In the genomic region with DNA sequence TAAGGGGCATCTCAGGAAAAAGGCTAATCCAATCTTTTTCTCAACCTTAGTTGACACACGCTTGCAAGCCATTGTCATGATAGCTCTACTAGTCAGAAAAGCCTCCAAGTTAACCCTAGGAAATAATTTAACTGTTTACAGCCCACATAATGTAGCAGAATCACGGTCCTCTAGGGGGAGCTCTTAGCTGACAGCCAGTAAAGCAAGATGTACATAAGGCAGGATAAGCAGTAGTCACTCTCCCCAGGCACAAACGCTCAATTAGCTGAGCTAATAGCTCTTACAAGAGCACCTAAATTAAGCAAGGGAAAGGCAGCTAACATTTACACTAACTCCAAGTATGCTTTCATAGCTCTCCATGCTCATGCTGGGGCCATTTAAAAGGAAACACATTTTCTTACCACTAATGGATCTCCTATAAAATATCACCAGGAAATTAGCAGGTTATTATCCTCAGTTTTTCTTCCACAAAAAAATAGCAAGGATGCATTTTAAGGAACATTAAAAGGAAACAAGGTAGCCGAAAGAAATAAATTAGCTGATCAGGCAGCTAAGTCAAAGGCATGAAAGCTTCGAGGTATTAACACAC, we compare ENCODE assay signal across 12 cellular contexts. TPM values are rescaled to one million over a fixed set of nuclear protein-coding genes. Genes with fewer than 3 reads are reported as not detected.
DNase-seq lines count a peak whose midpoint lies in the region; ATAC-seq, FAIRE-seq and TF ChIP-seq lines count a peak whose summit lies in the region.
"Had no signal": no experiment of that assay in that cellular context is flagged by ENCODE, and none has a peak within 500 bp of the region (broad histone marks: within the 10 kb centered on the region; RNA-seq: fewer than 3 reads in every experiment).

No MANE protein-coding gene starts in this region.

- no peak overlapping the region for H3K27ac Mint-ChIP-seq in activated T-cell treated with anti-CD3 and anti-CD28 coated beads, Interleukin-2, amount 50 U/mL, for 72 hours
- H3K27ac Mint-ChIP-seq in activated CD8-positive, alpha-beta T cell treated with anti-CD3 and anti-CD28 coated beads, Interleukin-2, amount 10 ng/mL, durations not matched to agents 7 days and 5 days: no peak overlapping the region

- DNase-seq in activated T-cell treated with anti-CD3 and anti-CD28 coated beads, Interleukin-2, amount 50 U/mL, for 72 hours: peak; percentile 33 to 38
- no peak for DNase-seq in activated T-cell treated with anti-CD3 and anti-CD28 coated beads, Interleukin-2, amount 50 U/mL, for 1 hour
- DNase-seq in KG1 (lab: John Stamatoyannopoulos, UW) (peak; percentile 9), small intestine (peak; percentile 4), psoas muscle (no peak), epidermal melanocyte (ENCODE audit: insufficient read length, low spot score) (no peak), amygdala (lab: John Stamatoyannopoulos, UW) (no peak)
- peak; percentile 44 for DNase-seq in activated CD8-positive, alpha-beta T cell treated with anti-CD3 and anti-CD28 coated beads, Interleukin-2, amount 10 ng/mL, durations not matched to agents 7 days and 5 days
- DNase-seq: activated CD8-positive, alpha-beta memory T cell treated with anti-CD3 and anti-CD28 coated beads, Interleukin-2, amount 50 U/mL, for 4 hours; foreskin melanocyte; NCI-H345; stomach had no signal

- no peaks in the 10 kb centered on the region for H3K9me3 Mint-ChIP-seq in activated T-cell treated with anti-CD3 and anti-CD28 coated beads, Interleukin-2, amount 50 U/mL, for 72 hours
- H3K9me3 Mint-ChIP-seq in activated CD8-positive, alpha-beta T cell treated with anti-CD3 and anti-CD28 coated beads, Interleukin-2, amount 10 ng/mL, durations not matched to agents 7 days and 5 days (ENCODE audit: insufficient read depth): no peaks in the 10 kb centered on the region

- no peak overlapping the region for H3K27ac ChIP-seq in small intestine (ENCODE audit: low read depth in 1 of 2, low read length in 1 of 2)
- H3K27ac ChIP-seq in psoas muscle: no peak overlapping the region
- H3K27ac ChIP-seq: stomach had no signal

- no peaks in the 10 kb centered on the region for H3K9me3 ChIP-seq in small intestine (ENCODE audit: control insufficient read depth, low read depth)
- no peaks in the 10 kb centered on the region for H3K9me3 ChIP-seq in psoas muscle
- H3K9me3 ChIP-seq: stomach had no signal

- H3K4me1 Mint-ChIP-seq in activated T-cell treated with anti-CD3 and anti-CD28 coated beads, Interleukin-2, amount 50 U/mL, for 72 hours (ENCODE audit: low read depth): no peaks in the 10 kb centered on the region
- H3K4me1 Mint-ChIP-seq in activated CD8-positive, alpha-beta T cell treated with anti-CD3 and anti-CD28 coated beads, Interleukin-2, amount 10 ng/mL, durations not matched to agents 7 days and 5 days (ENCODE audit: low read depth): no peaks in the 10 kb centered on the region

- H3K27me3 ChIP-seq in small intestine (ENCODE audit: control insufficient read depth in 2 of 2, insufficient read depth in 2 of 2, low read length in 2 of 2): no peaks in the 10 kb centered on the region
- H3K27me3 ChIP-seq in psoas muscle (ENCODE audit: insufficient read depth in 3 of 3, low read length in 2 of 3): no peaks in the 10 kb centered on the region
- H3K27me3 ChIP-seq: stomach had no signal

- TF ChIP-seq CTCF in psoas muscle (IDR thresholded peaks at IDR 0.05): no peak

- POLR2A ChIA-PET in activated CD8-positive, alpha-beta T cell treated with anti-CD3 and anti-CD28 coated beads, Interleukin-2, amount 10 ng/mL, durations not matched to agents 7 days and 5 days (lab: Charles Lee): no interaction called here

- no peak overlapping the region for H3K4me3 ChIP-seq in small intestine (ENCODE audit: low read depth in 1 of 2, low read length in 2 of 2)
- H3K4me3 ChIP-seq in psoas muscle: no peak overlapping the region
- H3K4me3 ChIP-seq: stomach had no signal

- ATAC-seq in activated T-cell treated with anti-CD3 and anti-CD28 coated beads, Interleukin-2, amount 50 U/mL, for 72 hours (replicated peaks in 1 of 2): no peak
- ATAC-seq in activated CD8-positive, alpha-beta T cell treated with anti-CD3 and anti-CD28 coated beads, Interleukin-2, amount 10 ng/mL, durations not matched to agents 7 days and 5 days: no peak
- ATAC-seq in psoas muscle: no peak

- intact Hi-C loops in psoas muscle (cut with DNase I): no loop called here

- 51 to 67% (median 53%) methylated on average over 5 of the region's 5 CpGs for WGBS in small intestine, 3 donors
- WGBS in psoas muscle, 3 donors: 58 to 67% (median 66%) methylated on average over 5 of the region's 5 CpGs

- H3K27me3 Mint-ChIP-seq in activated T-cell treated with anti-CD3 and anti-CD28 coated beads, Interleukin-2, amount 50 U/mL, for 72 hours (ENCODE audit: low read depth): no peaks in the 10 kb centered on the region
- no peaks in the 10 kb centered on the region for H3K27me3 Mint-ChIP-seq in activated CD8-positive, alpha-beta T cell treated with anti-CD3 and anti-CD28 coated beads, Interleukin-2, amount 10 ng/mL, durations not matched to agents 7 days and 5 days (ENCODE audit: low read depth)

- no peak for FAIRE-seq in small intestine (lab: Jason Lieb, UNC)

- CTCF ChIA-PET in activated CD8-positive, alpha-beta T cell treated with anti-CD3 and anti-CD28 coated beads, Interleukin-2, amount 10 ng/mL, durations not matched to agents 7 days and 5 days (lab: Charles Lee): interaction anchor here (1.1 to 3.5 kb wide), 11 partner anchors 8 to 282 kb away, joined by 3 to 19 read pairs (median 6); no protein-coding TSS in a partner anchor

- no peaks in the 10 kb centered on the region for H3K36me3 ChIP-seq in small intestine (ENCODE audit: control insufficient read depth in 2 of 2, insufficient read depth in 2 of 2, low read length in 2 of 2)
- no peaks in the 10 kb centered on the region for H3K36me3 ChIP-seq in psoas muscle (ENCODE audit: insufficient read depth in 1 of 2, low read depth in 1 of 2)
- H3K36me3 ChIP-seq: stomach had no signal

- H3K4me3 Mint-ChIP-seq in activated T-cell treated with anti-CD3 and anti-CD28 coated beads, Interleukin-2, amount 50 U/mL, for 72 hours: no peak overlapping the region
- H3K4me3 Mint-ChIP-seq in activated CD8-positive, alpha-beta T cell treated with anti-CD3 and anti-CD28 coated beads, Interleukin-2, amount 10 ng/mL, durations not matched to agents 7 days and 5 days: no peak overlapping the region

- H3K4me1 ChIP-seq in small intestine (ENCODE audit: control insufficient read depth in 2 of 2, insufficient read depth in 1 of 2, low read depth in 1 of 2, low read length in 1 of 2) (no peaks in the 10 kb centered on the region), psoas muscle (no peaks in the 10 kb centered on the region)
- H3K4me1 ChIP-seq: stomach had no signal

- H3K36me3 Mint-ChIP-seq in activated T-cell treated with anti-CD3 and anti-CD28 coated beads, Interleukin-2, amount 50 U/mL, for 72 hours (ENCODE audit: insufficient read depth in 2 of 2): no peaks in the 10 kb centered on the region
- no peaks in the 10 kb centered on the region for H3K36me3 Mint-ChIP-seq in activated CD8-positive, alpha-beta T cell treated with anti-CD3 and anti-CD28 coated beads, Interleukin-2, amount 10 ng/mL, durations not matched to agents 7 days and 5 days (ENCODE audit: low read depth)

RNA-seq across cellular contexts. Expression of a gene that starts 33.7 kb away (rescaled TPM):
- 1 to 10 TPM; 8.3 to 8.4 TPM for total RNA-seq in activated T-cell treated with anti-CD3 and anti-CD28 coated beads, Interleukin-2, amount 50 U/mL, for 72 hours
- 10 to 100 TPM in 1 of 2 experiments, 1 to 10 TPM in 1; 8.2 to 12.1 TPM for total RNA-seq in activated CD8-positive, alpha-beta T cell treated with anti-CD3 and anti-CD28 coated beads, Interleukin-2, amount 10 ng/mL, durations not matched to agents 7 days and 5 days
- polyA plus RNA-seq in small intestine (1 to 10 TPM; 5.4 to 7.8 (median 7.2) TPM), psoas muscle (10 to 100 TPM in 1 of 3 donors, 1 to 10 TPM in 2; 3.8 to 13.1 (median 9.9) TPM)
- 10 to 100 TPM in 3 of 4 donors, 1 to 10 TPM in 1; 9.1 to 16.3 (median 10.9) TPM for total RNA-seq in psoas muscle

RNA-seq across cellular contexts. Expression of a gene that starts 45.0 kb away (rescaled TPM):
- 1 to 10 TPM; 2.5 to 3.7 TPM for total RNA-seq in activated T-cell treated with anti-CD3 and anti-CD28 coated beads, Interleukin-2, amount 50 U/mL, for 72 hours
- 1 to 10 TPM; 2.8 to 3.3 TPM for total RNA-seq in activated CD8-positive, alpha-beta T cell treated with anti-CD3 and anti-CD28 coated beads, Interleukin-2, amount 10 ng/mL, durations not matched to agents 7 days and 5 days
- polyA plus RNA-seq in small intestine (1 to 10 TPM in 2 of 3 donors, under 1 TPM in 1; 0.45 to 2.5 (median 1.1) TPM), psoas muscle (1 to 10 TPM; 1.1 to 2.4 (median 1.9) TPM)
- total RNA-seq in psoas muscle: 1 to 10 TPM; 1.1 to 2.6 (median 1.3) TPM

RNA-seq across cellular contexts. Expression of a gene that starts 55.7 kb away (rescaled TPM):
- total RNA-seq in activated T-cell treated with anti-CD3 and anti-CD28 coated beads, Interleukin-2, amount 50 U/mL, for 72 hours: 1 to 10 TPM; 2.3 to 2.7 TPM
- 1 to 10 TPM; 4.3 to 4.6 TPM for total RNA-seq in activated CD8-positive, alpha-beta T cell treated with anti-CD3 and anti-CD28 coated beads, Interleukin-2, amount 10 ng/mL, durations not matched to agents 7 days and 5 days
- polyA plus RNA-seq in small intestine (1 to 10 TPM in 1 of 3 donors, under 1 TPM in 2; 0.45 to 1.4 (median 0.54) TPM), psoas muscle (1 to 10 TPM; 2.3 to 8.7 (median 2.6) TPM)
- 1 to 10 TPM; 2.5 to 5.3 (median 3.1) TPM for total RNA-seq in psoas muscle

Comparison
In these comparisons a context has a peak if more than half of its experiments do, and no peak if none do; other contexts are left out.
1. DNase-seq: peak in activated T-cell treated with anti-CD3 and anti-CD28 coated beads, Interleukin-2, amount 50 U/mL, for 72 hours (2 of 2), KG1 (single experiment), activated CD8-positive, alpha-beta T cell treated with anti-CD3 and anti-CD28 coated beads, Interleukin-2, amount 10 ng/mL, durations not matched to agents 7 days and 5 days (single experiment) and small intestine (single experiment); none in activated T-cell treated with anti-CD3 and anti-CD28 coated beads, Interleukin-2, amount 50 U/mL, for 1 hour (single experiment), psoas muscle (0 of 2), epidermal melanocyte (single experiment) and amygdala (0 of 56).